ENCODE assay signal across 26 cellular contexts in genomic region chr11:40204228-40204627, GRCh38.
"Had no signal": no experiment of that assay in that cellular context is flagged by ENCODE, and none has a peak within 500 bp of the region (broad histone marks: within the 10 kb centered on the region; RNA-seq: fewer than 3 reads in every experiment).

No MANE protein-coding gene starts in this region.

- H3K36me3 ChIP-seq: brain microvascular endothelial cell, cardiac muscle cell had no signal

- DNase-seq: activated B cell treated with CpG ODN at 0.5 μM for 24 hours; activated CD4-positive, alpha-beta memory T cell treated with anti-CD3 and anti-CD28 coated beads for 36 hours; activated CD4-positive, alpha-beta T cell treated with anti-CD3 and anti-CD28 coated beads for 1 hour; activated CD4-positive, alpha-beta T cell treated with anti-CD3 and anti-CD28 coated beads, Interleukin-2, amount 10 ng/mL, durations not matched to agents 7 days and 5 days; activated CD8-positive, alpha-beta memory T cell treated with anti-CD3 and anti-CD28 coated beads for 24 hours; activated gamma-delta T cell; activated naive CD4-positive, alpha-beta T cell treated with anti-CD3 and anti-CD28 coated beads for 36 hours; activated naive CD8-positive, alpha-beta T cell treated with anti-CD3 and anti-CD28 coated beads for 36 hours; activated T-cell treated with anti-CD3 and anti-CD28 coated beads for 4 hours; activated T-cell treated with anti-CD3 and anti-CD28 coated beads, Interleukin-2, amount 50 U/mL, for 48 hours; brain microvascular endothelial cell; KG1; NCI-H1048; NCI-H146; NCI-H1930; NCI-H2171; NCI-H345; NCI-H510A; NCI-H526 treated with DMSO at 0.1 percent for 48 hours; PC-9; SIG-M5; T-helper 17 cell; T-helper 9 cell had no signal

- ATAC-seq: activated T-helper 17 cell treated with anti-CD3 and anti-CD28 coated beads, Interleukin-2, amount 50 U/mL, for 72 hours; T-helper 17 cell had no signal

- H3K27ac ChIP-seq: brain microvascular endothelial cell, cardiac muscle cell, PC-9 had no signal

- H3K4me2 ChIP-seq: PC-9 had no signal

- H2AFZ ChIP-seq: PC-9 had no signal

- H3K27ac Mint-ChIP-seq: activated B cell treated with CpG ODN at 0.5 μM for 24 hours; activated CD4-positive, alpha-beta memory T cell treated with anti-CD3 and anti-CD28 coated beads for 36 hours; activated CD4-positive, alpha-beta T cell treated with anti-CD3 and anti-CD28 coated beads, Interleukin-2, amount 10 ng/mL, durations not matched to agents 7 days and 5 days; activated naive CD4-positive, alpha-beta T cell treated with anti-CD3 and anti-CD28 coated beads for 36 hours; activated naive CD8-positive, alpha-beta T cell treated with anti-CD3 and anti-CD28 coated beads for 36 hours; activated T-helper 17 cell treated with anti-CD3 and anti-CD28 coated beads, Interleukin-2, amount 50 U/mL, for 72 hours; IgD-negative memory B cell; T-helper 17 cell had no signal

- H3K4me1 Mint-ChIP-seq: activated B cell treated with CpG ODN at 0.5 μM for 24 hours; activated CD4-positive, alpha-beta T cell treated with anti-CD3 and anti-CD28 coated beads, Interleukin-2, amount 10 ng/mL, durations not matched to agents 7 days and 5 days; activated naive CD8-positive, alpha-beta T cell treated with anti-CD3 and anti-CD28 coated beads for 36 hours; activated T-helper 17 cell treated with anti-CD3 and anti-CD28 coated beads, Interleukin-2, amount 50 U/mL, for 72 hours; T-helper 17 cell had no signal

- H3K27me3 ChIP-seq: brain microvascular endothelial cell, cardiac muscle cell had no signal

- H3K27me3 Mint-ChIP-seq: activated B cell treated with CpG ODN at 0.5 μM for 24 hours; activated CD4-positive, alpha-beta memory T cell treated with anti-CD3 and anti-CD28 coated beads for 36 hours; activated CD4-positive, alpha-beta T cell treated with anti-CD3 and anti-CD28 coated beads, Interleukin-2, amount 10 ng/mL, durations not matched to agents 7 days and 5 days; activated naive CD8-positive, alpha-beta T cell treated with anti-CD3 and anti-CD28 coated beads for 36 hours; activated T-helper 17 cell treated with anti-CD3 and anti-CD28 coated beads, Interleukin-2, amount 50 U/mL, for 72 hours; IgD-negative memory B cell; T-helper 17 cell had no signal

- H3K4me3 ChIP-seq: cardiac muscle cell, PC-9 had no signal

- H3K4me3 Mint-ChIP-seq: activated B cell treated with CpG ODN at 0.5 μM for 24 hours; activated CD4-positive, alpha-beta memory T cell treated with anti-CD3 and anti-CD28 coated beads for 36 hours; activated CD4-positive, alpha-beta T cell treated with anti-CD3 and anti-CD28 coated beads, Interleukin-2, amount 10 ng/mL, durations not matched to agents 7 days and 5 days; activated naive CD4-positive, alpha-beta T cell treated with anti-CD3 and anti-CD28 coated beads for 36 hours; activated naive CD8-positive, alpha-beta T cell treated with anti-CD3 and anti-CD28 coated beads for 36 hours; activated T-helper 17 cell treated with anti-CD3 and anti-CD28 coated beads, Interleukin-2, amount 50 U/mL, for 72 hours; IgD-negative memory B cell; T-helper 17 cell had no signal

- H3K36me3 Mint-ChIP-seq: activated CD4-positive, alpha-beta memory T cell treated with anti-CD3 and anti-CD28 coated beads for 36 hours; activated naive CD8-positive, alpha-beta T cell treated with anti-CD3 and anti-CD28 coated beads for 36 hours; IgD-negative memory B cell had no signal
